In the genomic region with DNA sequence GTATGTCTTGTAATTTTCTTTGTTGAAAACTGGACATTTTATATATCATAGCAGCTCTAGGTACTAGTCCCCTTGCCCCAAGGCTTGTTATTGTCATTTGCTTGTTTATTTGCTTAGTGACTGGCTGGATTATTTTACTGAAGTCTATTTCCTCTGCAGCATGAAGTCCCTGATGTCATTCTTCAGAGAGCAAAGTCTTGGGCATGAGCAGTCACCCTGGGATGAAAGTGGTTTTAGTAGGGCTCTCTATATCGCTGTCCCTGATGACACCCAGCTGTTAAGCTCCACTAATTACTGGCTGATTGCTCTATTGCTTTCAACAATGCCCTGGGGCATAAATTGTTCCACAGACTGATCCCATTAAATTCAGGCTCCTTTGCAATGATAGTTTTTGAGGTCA, we compare ENCODE assay signal across 1 cellular context.
TF ChIP-seq lines count a peak whose summit lies in the region.

No MANE protein-coding gene starts in this region.

TF ChIP-seq in IMR-90, 13 proteins besides CTCF, POLR2A, EP300 and RAD21 (continued from another document):
- TF ChIP-seq, protein P1, sequence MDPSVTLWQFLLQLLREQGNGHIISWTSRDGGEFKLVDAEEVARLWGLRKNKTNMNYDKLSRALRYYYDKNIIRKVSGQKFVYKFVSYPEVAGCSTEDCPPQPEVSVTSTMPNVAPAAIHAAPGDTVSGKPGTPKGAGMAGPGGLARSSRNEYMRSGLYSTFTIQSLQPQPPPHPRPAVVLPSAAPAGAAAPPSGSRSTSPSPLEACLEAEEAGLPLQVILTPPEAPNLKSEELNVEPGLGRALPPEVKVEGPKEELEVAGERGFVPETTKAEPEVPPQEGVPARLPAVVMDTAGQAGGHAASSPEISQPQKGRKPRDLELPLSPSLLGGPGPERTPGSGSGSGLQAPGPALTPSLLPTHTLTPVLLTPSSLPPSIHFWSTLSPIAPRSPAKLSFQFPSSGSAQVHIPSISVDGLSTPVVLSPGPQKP (IDR thresholded peaks at IDR 0.05; ENCODE audit: borderline replicate concordance, low read depth, low read length): no peak
- no peak for TF ChIP-seq MXI1 (IDR thresholded peaks at IDR 0.05; ENCODE audit: borderline replicate concordance, low read depth, low read length)
- TF ChIP-seq RFX5 (IDR thresholded peaks at IDR 0.05; ENCODE audit: low read depth, low read length): no peak
- no peak for TF ChIP-seq CEBPB (IDR thresholded peaks at IDR 0.05; ENCODE audit: low read depth, low read length)
- no peak for TF ChIP-seq BHLHE40 (IDR thresholded peaks at IDR 0.05; ENCODE audit: low read depth, low read length)
- no peak for TF ChIP-seq MAZ (IDR thresholded peaks at IDR 0.05; ENCODE audit: borderline replicate concordance, low read depth, low read length)
